1 cellular context compared by ENCODE assay signal in the genomic region with DNA sequence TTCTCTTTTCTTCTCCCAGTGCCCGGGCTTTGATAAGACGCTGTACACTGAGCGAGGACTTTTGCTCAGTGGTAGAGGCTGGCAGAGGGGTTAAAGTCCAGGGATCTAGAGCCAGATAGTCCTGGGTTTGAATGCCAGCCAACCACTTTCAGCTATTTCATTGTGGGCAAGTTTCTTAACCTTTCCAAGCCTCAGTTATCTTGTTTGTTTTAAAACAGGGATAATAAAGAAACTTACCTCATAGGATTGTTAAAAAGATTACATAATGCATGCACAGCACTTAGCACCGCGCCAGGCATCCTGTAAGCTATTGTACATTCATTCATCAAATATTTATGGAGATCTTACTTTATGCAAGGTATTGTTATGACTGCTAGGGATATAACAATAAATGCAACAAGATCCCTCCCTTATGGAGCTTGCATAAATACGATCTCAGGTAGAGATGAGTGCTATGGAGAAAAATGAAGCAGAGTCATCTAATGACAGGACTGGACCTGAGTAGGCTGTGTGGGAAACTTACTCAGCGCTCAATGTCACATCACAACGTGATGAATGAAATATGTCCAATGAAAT.
TF ChIP-seq lines count a peak whose summit lies in the region.

No MANE protein-coding gene starts in this region.

TF ChIP-seq in HEK293, 187 proteins besides CTCF, POLR2A, EP300 and RAD21 (continued from another document and continues in another):
- TF ChIP-seq, protein P1, sequence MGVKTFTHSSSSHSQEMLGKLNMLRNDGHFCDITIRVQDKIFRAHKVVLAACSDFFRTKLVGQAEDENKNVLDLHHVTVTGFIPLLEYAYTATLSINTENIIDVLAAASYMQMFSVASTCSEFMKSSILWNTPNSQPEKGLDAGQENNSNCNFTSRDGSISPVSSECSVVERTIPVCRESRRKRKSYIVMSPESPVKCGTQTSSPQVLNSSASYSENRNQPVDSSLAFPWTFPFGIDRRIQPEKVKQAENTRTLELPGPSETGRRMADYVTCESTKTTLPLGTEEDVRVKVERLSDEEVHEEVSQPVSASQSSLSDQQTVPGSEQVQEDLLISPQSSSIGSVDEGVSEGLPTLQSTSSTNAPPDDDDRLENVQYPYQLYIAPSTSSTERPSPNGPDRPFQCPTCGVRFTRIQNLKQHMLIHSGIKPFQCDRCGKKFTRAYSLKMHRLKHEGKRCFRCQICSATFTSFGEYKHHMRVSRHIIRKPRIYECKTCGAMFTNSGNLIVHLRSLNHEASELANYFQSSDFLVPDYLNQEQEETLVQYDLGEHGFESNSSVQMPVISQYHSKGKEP (tag by site-specific recombination; IDR thresholded peaks at IDR 0.05): peak; percentile 46; the same call in 1 of the 2 replicates
- 0 out of 2 replicates have a peak, but pooled peaks have one; percentile 10 for TF ChIP-seq IKZF3 (tag by site-specific recombination; IDR thresholded peaks at IDR 0.05)
- no peak for TF ChIP-seq ZNF585B (tag by site-specific recombination; IDR thresholded peaks at IDR 0.05)
- peak; percentile 46; the same call in 1 of the 2 replicates for TF ChIP-seq ZFP69B (tag by site-specific recombination; IDR thresholded peaks at IDR 0.05)
- TF ChIP-seq, protein P2, sequence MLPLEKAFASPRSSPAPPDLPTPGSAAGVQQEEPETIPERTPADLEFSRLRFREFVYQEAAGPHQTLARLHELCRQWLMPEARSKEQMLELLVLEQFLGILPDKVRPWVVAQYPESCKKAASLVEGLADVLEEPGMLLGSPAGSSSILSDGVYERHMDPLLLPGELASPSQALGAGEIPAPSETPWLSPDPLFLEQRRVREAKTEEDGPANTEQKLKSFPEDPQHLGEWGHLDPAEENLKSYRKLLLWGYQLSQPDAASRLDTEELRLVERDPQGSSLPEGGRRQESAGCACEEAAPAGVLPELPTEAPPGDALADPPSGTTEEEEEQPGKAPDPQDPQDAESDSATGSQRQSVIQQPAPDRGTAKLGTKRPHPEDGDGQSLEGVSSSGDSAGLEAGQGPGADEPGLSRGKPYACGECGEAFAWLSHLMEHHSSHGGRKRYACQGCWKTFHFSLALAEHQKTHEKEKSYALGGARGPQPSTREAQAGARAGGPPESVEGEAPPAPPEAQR (tag by site-specific recombination; IDR thresholded peaks at IDR 0.05): no peak
- TF ChIP-seq ZXDB (tag by site-specific recombination; IDR thresholded peaks at IDR 0.05): peak; percentile 48; the same call in 1 of the 2 replicates
- TF ChIP-seq, protein P3, sequence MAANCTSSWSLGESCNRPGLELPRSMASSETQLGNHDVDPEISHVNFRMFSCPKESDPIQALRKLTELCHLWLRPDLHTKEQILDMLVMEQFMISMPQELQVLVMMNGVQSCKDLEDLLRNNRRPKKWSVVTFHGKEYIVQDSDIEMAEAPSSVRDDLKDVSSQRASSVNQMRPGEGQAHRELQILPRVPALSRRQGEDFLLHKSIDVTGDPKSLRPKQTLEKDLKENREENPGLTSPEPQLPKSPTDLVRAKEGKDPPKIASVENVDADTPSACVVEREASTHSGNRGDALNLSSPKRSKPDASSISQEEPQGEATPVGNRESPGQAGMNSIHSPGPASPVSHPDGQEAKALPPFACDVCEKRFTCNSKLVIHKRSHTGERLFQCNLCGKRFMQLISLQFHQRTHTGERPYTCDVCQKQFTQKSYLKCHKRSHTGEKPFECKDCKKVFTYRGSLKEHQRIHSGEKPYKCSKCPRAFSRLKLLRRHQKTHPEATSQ (tag by site-specific recombination; IDR thresholded peaks at IDR 0.05): no peak
- TF ChIP-seq HOXA7 (CRISPR knock-in tag; IDR thresholded peaks at IDR 0.05; ENCODE audit: borderline replicate concordance): no peak
- no peak for TF ChIP-seq ZFP3 (tag by site-specific recombination; IDR thresholded peaks at IDR 0.05; ENCODE audit: low read depth)
- no peak for TF ChIP-seq ZIC2 (tag by site-specific recombination; IDR thresholded peaks at IDR 0.05)
- TF ChIP-seq GLI4 (tag by site-specific recombination; IDR thresholded peaks at IDR 0.05): no peak
- TF ChIP-seq ZNF266 (tag by site-specific recombination; IDR thresholded peaks at IDR 0.05; ENCODE audit: low read depth): no peak
- TF ChIP-seq ZBTB1 (tag by site-specific recombination; IDR thresholded peaks at IDR 0.05): no peak
- peak; percentile 43; the same call in 1 of the 2 replicates for TF ChIP-seq KLF10 (tag by site-specific recombination; IDR thresholded peaks at IDR 0.05)
- no peak for TF ChIP-seq ZNF146 (tag by site-specific recombination; IDR thresholded peaks at IDR 0.05)
- TF ChIP-seq ZNF366 (tag by site-specific recombination; conservative IDR thresholded peaks at IDR 0.05): peak; percentile 51
- TF ChIP-seq, protein P4, sequence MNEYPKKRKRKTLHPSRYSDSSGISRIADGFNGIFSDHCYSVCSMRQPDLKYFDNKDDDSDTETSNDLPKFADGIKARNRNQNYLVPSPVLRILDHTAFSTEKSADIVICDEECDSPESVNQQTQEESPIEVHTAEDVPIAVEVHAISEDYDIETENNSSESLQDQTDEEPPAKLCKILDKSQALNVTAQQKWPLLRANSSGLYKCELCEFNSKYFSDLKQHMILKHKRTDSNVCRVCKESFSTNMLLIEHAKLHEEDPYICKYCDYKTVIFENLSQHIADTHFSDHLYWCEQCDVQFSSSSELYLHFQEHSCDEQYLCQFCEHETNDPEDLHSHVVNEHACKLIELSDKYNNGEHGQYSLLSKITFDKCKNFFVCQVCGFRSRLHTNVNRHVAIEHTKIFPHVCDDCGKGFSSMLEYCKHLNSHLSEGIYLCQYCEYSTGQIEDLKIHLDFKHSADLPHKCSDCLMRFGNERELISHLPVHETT (tag by site-specific recombination; IDR thresholded peaks at IDR 0.05): no peak
- TF ChIP-seq ZNF600 (tag by site-specific recombination; IDR thresholded peaks at IDR 0.05): peak; percentile 64
- TF ChIP-seq ZNF114 (tag by site-specific recombination; IDR thresholded peaks at IDR 0.05): no peak
- TF ChIP-seq, protein P5, sequence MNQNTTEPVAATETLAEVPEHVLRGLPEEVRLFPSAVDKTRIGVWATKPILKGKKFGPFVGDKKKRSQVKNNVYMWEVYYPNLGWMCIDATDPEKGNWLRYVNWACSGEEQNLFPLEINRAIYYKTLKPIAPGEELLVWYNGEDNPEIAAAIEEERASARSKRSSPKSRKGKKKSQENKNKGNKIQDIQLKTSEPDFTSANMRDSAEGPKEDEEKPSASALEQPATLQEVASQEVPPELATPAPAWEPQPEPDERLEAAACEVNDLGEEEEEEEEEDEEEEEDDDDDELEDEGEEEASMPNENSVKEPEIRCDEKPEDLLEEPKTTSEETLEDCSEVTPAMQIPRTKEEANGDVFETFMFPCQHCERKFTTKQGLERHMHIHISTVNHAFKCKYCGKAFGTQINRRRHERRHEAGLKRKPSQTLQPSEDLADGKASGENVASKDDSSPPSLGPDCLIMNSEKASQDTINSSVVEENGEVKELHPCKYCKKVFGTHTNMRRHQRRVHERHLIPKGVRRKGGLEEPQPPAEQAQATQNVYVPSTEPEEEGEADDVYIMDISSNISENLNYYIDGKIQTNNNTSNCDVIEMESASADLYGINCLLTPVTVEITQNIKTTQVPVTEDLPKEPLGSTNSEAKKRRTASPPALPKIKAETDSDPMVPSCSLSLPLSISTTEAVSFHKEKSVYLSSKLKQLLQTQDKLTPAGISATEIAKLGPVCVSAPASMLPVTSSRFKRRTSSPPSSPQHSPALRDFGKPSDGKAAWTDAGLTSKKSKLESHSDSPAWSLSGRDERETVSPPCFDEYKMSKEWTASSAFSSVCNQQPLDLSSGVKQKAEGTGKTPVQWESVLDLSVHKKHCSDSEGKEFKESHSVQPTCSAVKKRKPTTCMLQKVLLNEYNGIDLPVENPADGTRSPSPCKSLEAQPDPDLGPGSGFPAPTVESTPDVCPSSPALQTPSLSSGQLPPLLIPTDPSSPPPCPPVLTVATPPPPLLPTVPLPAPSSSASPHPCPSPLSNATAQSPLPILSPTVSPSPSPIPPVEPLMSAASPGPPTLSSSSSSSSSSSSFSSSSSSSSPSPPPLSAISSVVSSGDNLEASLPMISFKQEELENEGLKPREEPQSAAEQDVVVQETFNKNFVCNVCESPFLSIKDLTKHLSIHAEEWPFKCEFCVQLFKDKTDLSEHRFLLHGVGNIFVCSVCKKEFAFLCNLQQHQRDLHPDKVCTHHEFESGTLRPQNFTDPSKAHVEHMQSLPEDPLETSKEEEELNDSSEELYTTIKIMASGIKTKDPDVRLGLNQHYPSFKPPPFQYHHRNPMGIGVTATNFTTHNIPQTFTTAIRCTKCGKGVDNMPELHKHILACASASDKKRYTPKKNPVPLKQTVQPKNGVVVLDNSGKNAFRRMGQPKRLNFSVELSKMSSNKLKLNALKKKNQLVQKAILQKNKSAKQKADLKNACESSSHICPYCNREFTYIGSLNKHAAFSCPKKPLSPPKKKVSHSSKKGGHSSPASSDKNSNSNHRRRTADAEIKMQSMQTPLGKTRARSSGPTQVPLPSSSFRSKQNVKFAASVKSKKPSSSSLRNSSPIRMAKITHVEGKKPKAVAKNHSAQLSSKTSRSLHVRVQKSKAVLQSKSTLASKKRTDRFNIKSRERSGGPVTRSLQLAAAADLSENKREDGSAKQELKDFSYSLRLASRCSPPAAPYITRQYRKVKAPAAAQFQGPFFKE (tag by site-specific recombination; IDR thresholded peaks at IDR 0.05; ENCODE audit: borderline replicate concordance): no peak
- 0 out of 2 replicates have a peak, but pooled peaks have one; percentile 21 for TF ChIP-seq ZNF24 (tag by site-specific recombination; IDR thresholded peaks at IDR 0.05)
- TF ChIP-seq ZNF169 (tag by site-specific recombination; IDR thresholded peaks at IDR 0.05): no peak
- TF ChIP-seq, protein P6, sequence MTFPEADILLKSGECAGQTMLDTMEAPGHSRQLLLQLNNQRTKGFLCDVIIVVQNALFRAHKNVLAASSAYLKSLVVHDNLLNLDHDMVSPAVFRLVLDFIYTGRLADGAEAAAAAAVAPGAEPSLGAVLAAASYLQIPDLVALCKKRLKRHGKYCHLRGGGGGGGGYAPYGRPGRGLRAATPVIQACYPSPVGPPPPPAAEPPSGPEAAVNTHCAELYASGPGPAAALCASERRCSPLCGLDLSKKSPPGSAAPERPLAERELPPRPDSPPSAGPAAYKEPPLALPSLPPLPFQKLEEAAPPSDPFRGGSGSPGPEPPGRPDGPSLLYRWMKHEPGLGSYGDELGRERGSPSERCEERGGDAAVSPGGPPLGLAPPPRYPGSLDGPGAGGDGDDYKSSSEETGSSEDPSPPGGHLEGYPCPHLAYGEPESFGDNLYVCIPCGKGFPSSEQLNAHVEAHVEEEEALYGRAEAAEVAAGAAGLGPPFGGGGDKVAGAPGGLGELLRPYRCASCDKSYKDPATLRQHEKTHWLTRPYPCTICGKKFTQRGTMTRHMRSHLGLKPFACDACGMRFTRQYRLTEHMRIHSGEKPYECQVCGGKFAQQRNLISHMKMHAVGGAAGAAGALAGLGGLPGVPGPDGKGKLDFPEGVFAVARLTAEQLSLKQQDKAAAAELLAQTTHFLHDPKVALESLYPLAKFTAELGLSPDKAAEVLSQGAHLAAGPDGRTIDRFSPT (tag by site-specific recombination; IDR thresholded peaks at IDR 0.05): 0 out of 2 replicates have a peak, but pooled peaks have one; percentile 28
- TF ChIP-seq, protein P7, sequence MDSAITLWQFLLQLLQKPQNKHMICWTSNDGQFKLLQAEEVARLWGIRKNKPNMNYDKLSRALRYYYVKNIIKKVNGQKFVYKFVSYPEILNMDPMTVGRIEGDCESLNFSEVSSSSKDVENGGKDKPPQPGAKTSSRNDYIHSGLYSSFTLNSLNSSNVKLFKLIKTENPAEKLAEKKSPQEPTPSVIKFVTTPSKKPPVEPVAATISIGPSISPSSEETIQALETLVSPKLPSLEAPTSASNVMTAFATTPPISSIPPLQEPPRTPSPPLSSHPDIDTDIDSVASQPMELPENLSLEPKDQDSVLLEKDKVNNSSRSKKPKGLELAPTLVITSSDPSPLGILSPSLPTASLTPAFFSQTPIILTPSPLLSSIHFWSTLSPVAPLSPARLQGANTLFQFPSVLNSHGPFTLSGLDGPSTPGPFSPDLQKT (IDR thresholded peaks at IDR 0.05; ENCODE audit: borderline replicate concordance, low read depth, low read length): no peak
- TF ChIP-seq, protein P8, sequence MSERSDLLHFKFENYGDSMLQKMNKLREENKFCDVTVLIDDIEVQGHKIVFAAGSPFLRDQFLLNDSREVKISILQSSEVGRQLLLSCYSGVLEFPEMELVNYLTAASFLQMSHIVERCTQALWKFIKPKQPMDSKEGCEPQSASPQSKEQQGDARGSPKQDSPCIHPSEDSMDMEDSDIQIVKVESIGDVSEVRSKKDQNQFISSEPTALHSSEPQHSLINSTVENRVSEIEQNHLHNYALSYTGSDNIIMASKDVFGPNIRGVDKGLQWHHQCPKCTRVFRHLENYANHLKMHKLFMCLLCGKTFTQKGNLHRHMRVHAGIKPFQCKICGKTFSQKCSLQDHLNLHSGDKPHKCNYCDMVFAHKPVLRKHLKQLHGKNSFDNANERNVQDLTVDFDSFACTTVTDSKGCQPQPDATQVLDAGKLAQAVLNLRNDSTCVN (tag by site-specific recombination; optimal IDR thresholded peaks at IDR 0.05): no peak
- no peak for TF ChIP-seq EGR2 (tag by site-specific recombination; IDR thresholded peaks at IDR 0.05; ENCODE audit: low read depth)
- no peak for TF ChIP-seq ZNF48 (tag by site-specific recombination; IDR thresholded peaks at IDR 0.05)
- peak; percentile 59; the same call in 1 of the 2 replicates for TF ChIP-seq SP7 (tag by site-specific recombination; IDR thresholded peaks at IDR 0.05)
- TF ChIP-seq OVOL3 (tag by site-specific recombination; IDR thresholded peaks at IDR 0.05): no peak
- TF ChIP-seq MYNN (tag by site-specific recombination; IDR thresholded peaks at IDR 0.05; ENCODE audit: borderline replicate concordance): no peak
- TF ChIP-seq ZNF843 (tag by site-specific recombination; IDR thresholded peaks at IDR 0.05): peak; percentile 86
- TF ChIP-seq ZNF664 (tag by site-specific recombination; IDR thresholded peaks at IDR 0.05): no peak
- TF ChIP-seq ZNF837 (tag by site-specific recombination; IDR thresholded peaks at IDR 0.05): no peak
- TF ChIP-seq FEZF1 (tag by site-specific recombination; IDR thresholded peaks at IDR 0.05): peak; percentile 77
- TF ChIP-seq ZSCAN30 (tag by site-specific recombination; IDR thresholded peaks at IDR 0.05): no peak
- TF ChIP-seq, protein P9, sequence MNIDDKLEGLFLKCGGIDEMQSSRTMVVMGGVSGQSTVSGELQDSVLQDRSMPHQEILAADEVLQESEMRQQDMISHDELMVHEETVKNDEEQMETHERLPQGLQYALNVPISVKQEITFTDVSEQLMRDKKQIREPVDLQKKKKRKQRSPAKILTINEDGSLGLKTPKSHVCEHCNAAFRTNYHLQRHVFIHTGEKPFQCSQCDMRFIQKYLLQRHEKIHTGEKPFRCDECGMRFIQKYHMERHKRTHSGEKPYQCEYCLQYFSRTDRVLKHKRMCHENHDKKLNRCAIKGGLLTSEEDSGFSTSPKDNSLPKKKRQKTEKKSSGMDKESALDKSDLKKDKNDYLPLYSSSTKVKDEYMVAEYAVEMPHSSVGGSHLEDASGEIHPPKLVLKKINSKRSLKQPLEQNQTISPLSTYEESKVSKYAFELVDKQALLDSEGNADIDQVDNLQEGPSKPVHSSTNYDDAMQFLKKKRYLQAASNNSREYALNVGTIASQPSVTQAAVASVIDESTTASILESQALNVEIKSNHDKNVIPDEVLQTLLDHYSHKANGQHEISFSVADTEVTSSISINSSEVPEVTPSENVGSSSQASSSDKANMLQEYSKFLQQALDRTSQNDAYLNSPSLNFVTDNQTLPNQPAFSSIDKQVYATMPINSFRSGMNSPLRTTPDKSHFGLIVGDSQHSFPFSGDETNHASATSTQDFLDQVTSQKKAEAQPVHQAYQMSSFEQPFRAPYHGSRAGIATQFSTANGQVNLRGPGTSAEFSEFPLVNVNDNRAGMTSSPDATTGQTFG (tag by site-specific recombination; IDR thresholded peaks at IDR 0.05; ENCODE audit: borderline replicate concordance): no peak
- no peak for TF ChIP-seq ZBTB20 (tag by site-specific recombination; IDR thresholded peaks at IDR 0.05)
